1 cellular context compared by ENCODE assay signal in the genomic region with DNA sequence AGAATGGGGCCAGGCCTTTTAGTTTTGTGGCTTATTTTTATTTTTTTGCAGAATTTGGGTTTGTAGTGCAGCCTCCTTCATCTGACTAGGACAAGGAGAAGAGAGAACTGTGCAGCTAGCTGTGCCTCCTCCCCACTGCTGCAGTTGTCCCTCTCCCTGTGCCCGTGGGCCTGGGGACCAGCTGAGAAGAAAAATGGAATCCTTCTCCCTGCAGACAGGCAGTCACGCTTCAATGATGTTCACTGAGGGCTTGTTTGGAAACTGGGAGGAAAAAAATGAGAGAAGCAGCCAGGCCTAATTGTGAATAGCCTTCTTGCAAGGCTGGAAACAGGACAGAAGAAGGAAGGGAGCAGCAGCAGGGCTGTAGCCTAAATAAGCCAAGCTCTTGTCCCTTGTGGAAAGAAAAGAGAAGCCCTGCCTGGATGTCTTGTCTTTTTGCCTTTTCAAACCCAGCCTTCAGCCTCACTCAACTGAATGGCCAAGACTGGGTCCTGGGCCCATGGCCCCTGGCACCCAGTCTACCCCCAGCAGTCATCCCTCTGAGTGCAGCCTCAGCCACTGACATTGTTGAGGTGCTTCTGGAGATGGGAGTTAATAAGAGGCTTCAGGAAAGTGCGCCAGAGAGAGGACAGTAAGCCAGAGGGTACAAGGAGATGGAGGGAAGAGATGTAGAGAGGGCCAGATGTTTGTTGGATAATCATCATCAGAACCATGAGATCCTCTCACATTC.
TF ChIP-seq lines count a peak whose summit lies in the region.

No MANE protein-coding gene starts in this region.

TF ChIP-seq in GM23338, 12 proteins besides CTCF, POLR2A, EP300 and RAD21 (continued from another document):
- TF ChIP-seq, protein P1, sequence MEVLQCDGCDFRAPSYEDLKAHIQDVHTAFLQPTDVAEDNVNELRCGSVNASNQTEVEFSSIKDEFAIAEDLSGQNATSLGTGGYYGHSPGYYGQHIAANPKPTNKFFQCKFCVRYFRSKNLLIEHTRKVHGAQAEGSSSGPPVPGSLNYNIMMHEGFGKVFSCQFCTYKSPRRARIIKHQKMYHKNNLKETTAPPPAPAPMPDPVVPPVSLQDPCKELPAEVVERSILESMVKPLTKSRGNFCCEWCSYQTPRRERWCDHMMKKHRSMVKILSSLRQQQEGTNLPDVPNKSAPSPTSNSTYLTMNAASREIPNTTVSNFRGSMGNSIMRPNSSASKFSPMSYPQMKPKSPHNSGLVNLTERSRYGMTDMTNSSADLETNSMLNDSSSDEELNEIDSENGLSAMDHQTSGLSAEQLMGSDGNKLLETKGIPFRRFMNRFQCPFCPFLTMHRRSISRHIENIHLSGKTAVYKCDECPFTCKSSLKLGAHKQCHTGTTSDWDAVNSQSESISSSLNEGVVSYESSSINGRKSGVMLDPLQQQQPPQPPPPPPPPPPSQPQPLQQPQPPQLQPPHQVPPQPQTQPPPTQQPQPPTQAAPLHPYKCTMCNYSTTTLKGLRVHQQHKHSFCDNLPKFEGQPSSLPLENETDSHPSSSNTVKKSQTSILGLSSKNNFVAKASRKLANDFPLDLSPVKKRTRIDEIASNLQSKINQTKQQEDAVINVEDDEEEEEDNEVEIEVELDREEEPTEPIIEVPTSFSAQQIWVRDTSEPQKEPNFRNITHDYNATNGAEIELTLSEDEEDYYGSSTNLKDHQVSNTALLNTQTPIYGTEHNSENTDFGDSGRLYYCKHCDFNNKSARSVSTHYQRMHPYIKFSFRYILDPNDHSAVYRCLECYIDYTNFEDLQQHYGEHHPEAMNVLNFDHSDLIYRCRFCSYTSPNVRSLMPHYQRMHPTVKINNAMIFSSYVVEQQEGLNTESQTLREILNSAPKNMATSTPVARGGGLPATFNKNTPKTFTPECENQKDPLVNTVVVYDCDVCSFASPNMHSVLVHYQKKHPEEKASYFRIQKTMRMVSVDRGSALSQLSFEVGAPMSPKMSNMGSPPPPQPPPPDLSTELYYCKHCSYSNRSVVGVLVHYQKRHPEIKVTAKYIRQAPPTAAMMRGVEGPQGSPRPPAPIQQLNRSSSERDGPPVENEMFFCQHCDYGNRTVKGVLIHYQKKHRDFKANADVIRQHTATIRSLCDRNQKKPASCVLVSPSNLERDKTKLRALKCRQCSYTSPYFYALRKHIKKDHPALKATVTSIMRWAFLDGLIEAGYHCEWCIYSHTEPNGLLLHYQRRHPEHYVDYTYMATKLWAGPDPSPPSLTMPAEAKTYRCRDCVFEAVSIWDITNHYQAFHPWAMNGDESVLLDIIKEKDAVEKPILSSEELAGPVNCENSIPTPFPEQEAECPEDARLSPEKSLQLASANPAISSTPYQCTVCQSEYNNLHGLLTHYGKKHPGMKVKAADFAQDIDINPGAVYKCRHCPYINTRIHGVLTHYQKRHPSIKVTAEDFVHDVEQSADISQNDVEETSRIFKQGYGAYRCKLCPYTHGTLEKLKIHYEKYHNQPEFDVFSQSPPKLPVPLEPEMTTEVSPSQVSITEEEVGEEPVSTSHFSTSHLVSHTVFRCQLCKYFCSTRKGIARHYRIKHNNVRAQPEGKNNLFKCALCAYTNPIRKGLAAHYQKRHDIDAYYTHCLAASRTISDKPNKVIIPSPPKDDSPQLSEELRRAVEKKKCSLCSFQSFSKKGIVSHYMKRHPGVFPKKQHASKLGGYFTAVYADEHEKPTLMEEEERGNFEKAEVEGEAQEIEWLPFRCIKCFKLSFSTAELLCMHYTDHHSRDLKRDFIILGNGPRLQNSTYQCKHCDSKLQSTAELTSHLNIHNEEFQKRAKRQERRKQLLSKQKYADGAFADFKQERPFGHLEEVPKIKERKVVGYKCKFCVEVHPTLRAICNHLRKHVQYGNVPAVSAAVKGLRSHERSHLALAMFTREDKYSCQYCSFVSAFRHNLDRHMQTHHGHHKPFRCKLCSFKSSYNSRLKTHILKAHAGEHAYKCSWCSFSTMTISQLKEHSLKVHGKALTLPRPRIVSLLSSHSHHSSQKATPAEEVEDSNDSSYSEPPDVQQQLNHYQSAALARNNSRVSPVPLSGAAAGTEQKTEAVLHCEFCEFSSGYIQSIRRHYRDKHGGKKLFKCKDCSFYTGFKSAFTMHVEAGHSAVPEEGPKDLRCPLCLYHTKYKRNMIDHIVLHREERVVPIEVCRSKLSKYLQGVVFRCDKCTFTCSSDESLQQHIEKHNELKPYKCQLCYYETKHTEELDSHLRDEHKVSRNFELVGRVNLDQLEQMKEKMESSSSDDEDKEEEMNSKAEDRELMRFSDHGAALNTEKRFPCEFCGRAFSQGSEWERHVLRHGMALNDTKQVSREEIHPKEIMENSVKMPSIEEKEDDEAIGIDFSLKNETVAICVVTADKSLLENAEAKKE (CRISPR knock-in tag; IDR thresholded peaks at IDR 0.05) = no peak
- TF ChIP-seq STAT1 (IDR thresholded peaks at IDR 0.05; ENCODE audit: unreplicated experiment) (no peak), JUNB (IDR thresholded peaks at IDR 0.05; ENCODE audit: unreplicated experiment) (no peak), NANOG (IDR thresholded peaks at IDR 0.05; ENCODE audit: borderline replicate concordance) (no peak), POLR2AphosphoS5 (IDR thresholded peaks at IDR 0.05; ENCODE audit: low read depth) (no peak)
- TF ChIP-seq, protein P2, sequence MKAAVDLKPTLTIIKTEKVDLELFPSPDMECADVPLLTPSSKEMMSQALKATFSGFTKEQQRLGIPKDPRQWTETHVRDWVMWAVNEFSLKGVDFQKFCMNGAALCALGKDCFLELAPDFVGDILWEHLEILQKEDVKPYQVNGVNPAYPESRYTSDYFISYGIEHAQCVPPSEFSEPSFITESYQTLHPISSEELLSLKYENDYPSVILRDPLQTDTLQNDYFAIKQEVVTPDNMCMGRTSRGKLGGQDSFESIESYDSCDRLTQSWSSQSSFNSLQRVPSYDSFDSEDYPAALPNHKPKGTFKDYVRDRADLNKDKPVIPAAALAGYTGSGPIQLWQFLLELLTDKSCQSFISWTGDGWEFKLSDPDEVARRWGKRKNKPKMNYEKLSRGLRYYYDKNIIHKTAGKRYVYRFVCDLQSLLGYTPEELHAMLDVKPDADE (IDR thresholded peaks at IDR 0.05) = no peak
- TF ChIP-seq, protein P3, sequence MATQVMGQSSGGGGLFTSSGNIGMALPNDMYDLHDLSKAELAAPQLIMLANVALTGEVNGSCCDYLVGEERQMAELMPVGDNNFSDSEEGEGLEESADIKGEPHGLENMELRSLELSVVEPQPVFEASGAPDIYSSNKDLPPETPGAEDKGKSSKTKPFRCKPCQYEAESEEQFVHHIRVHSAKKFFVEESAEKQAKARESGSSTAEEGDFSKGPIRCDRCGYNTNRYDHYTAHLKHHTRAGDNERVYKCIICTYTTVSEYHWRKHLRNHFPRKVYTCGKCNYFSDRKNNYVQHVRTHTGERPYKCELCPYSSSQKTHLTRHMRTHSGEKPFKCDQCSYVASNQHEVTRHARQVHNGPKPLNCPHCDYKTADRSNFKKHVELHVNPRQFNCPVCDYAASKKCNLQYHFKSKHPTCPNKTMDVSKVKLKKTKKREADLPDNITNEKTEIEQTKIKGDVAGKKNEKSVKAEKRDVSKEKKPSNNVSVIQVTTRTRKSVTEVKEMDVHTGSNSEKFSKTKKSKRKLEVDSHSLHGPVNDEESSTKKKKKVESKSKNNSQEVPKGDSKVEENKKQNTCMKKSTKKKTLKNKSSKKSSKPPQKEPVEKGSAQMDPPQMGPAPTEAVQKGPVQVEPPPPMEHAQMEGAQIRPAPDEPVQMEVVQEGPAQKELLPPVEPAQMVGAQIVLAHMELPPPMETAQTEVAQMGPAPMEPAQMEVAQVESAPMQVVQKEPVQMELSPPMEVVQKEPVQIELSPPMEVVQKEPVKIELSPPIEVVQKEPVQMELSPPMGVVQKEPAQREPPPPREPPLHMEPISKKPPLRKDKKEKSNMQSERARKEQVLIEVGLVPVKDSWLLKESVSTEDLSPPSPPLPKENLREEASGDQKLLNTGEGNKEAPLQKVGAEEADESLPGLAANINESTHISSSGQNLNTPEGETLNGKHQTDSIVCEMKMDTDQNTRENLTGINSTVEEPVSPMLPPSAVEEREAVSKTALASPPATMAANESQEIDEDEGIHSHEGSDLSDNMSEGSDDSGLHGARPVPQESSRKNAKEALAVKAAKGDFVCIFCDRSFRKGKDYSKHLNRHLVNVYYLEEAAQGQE (IDR thresholded peaks at IDR 0.05; ENCODE audit: unreplicated experiment) = no peak
TF ChIP-seq in GM23338: peak in this region for 0.
